8 cellular contexts compared by ENCODE assay signal in genomic region chr1:211352985-211353515, GRCh38. TPM values are rescaled to one million over a fixed set of nuclear protein-coding genes. Genes with fewer than 3 reads are reported as not detected.
DNase-seq lines count a peak whose midpoint lies in the region; ATAC-seq and TF ChIP-seq lines count a peak whose summit lies in the region.

No MANE protein-coding gene starts in this region.

- H3K36me3 ChIP-seq in body of pancreas (replicated peaks in 1 of 2; ENCODE audit: insufficient read depth in 1 of 2, low read depth in 2 of 2), result peaks cover 0 to 4% of the 10 kb centered on the region in 2 donors
- no peaks in the 10 kb centered on the region for H3K36me3 ChIP-seq in upper lobe of left lung

- TF ChIP-seq CTCF in body of pancreas (IDR thresholded peaks at IDR 0.05) (peak; percentile 37 to 61 (median 50)), upper lobe of left lung (IDR thresholded peaks at IDR 0.05) (peak; percentile 53 to 75 (median 65))

- H3K27me3 ChIP-seq in body of pancreas (no peaks in the 10 kb centered on the region), upper lobe of left lung (no peaks in the 10 kb centered on the region)

- H3K27ac Mint-ChIP-seq in T-helper 1 cell treated with Interleukin-12 subunit alpha and Interleukin-12 subunit beta and Interleukin-4 antibody, amounts not matched to agents 30 μg/mL and 1 μg/mL, for 36 hours, result peak overlapping the region; percentile 83

- H3K9me3 Mint-ChIP-seq in T-helper 1 cell treated with Interleukin-12 subunit alpha and Interleukin-12 subunit beta and Interleukin-4 antibody, amounts not matched to agents 30 μg/mL and 1 μg/mL, for 36 hours, result peaks cover 15% of the 10 kb centered on the region

- peaks cover 5% of the 10 kb centered on the region for H3K4me1 ChIP-seq in body of pancreas
- no peaks in the 10 kb centered on the region for H3K4me1 ChIP-seq in upper lobe of left lung

- no peak for TF ChIP-seq EP300 in upper lobe of left lung (IDR thresholded peaks at IDR 0.05)

- peaks cover 49% of the 10 kb centered on the region for H3K36me3 Mint-ChIP-seq in T-helper 1 cell treated with Interleukin-12 subunit alpha and Interleukin-12 subunit beta and Interleukin-4 antibody, amounts not matched to agents 30 μg/mL and 1 μg/mL, for 36 hours (ENCODE audit: low read depth)

- peak; percentile 71 for ATAC-seq in GM19328 (IDR thresholded peaks at IDR 0.05; ENCODE audit: unreplicated experiment)
- peak; percentile 72 for ATAC-seq in HG03378 (IDR thresholded peaks at IDR 0.05; ENCODE audit: unreplicated experiment)
- ATAC-seq in body of pancreas, result peak; percentile 56
- ATAC-seq in upper lobe of left lung (ENCODE audit: low FRiP score in 2 of 2), result peak in 1 of 2 donors; percentile 70

- no peak overlapping the region for H3K27ac ChIP-seq in body of pancreas
- no peak overlapping the region for H3K27ac ChIP-seq in upper lobe of left lung

- H3K4me3 Mint-ChIP-seq in T-helper 1 cell treated with Interleukin-12 subunit alpha and Interleukin-12 subunit beta and Interleukin-4 antibody, amounts not matched to agents 30 μg/mL and 1 μg/mL, for 36 hours, result peak overlapping the region; percentile 59

- H3K4me1 Mint-ChIP-seq in T-helper 1 cell treated with Interleukin-12 subunit alpha and Interleukin-12 subunit beta and Interleukin-4 antibody, amounts not matched to agents 30 μg/mL and 1 μg/mL, for 36 hours (ENCODE audit: low read depth), result peaks cover 41% of the 10 kb centered on the region

- intact Hi-C loops in body of pancreas (cut with DNase I), result no loop called here

- H3K9me3 ChIP-seq in body of pancreas (no peaks in the 10 kb centered on the region), upper lobe of left lung (no peaks in the 10 kb centered on the region)

- TF ChIP-seq POLR2A in body of pancreas (IDR thresholded peaks at IDR 0.05), result no peak
- TF ChIP-seq POLR2A in upper lobe of left lung (IDR thresholded peaks at IDR 0.05), result no peak

- 60 to 75% methylated on average over 4 to 8 of the region's 8 CpGs for WGBS in body of pancreas, 2 donors
- 56 to 66% methylated on average over 8 of the region's 8 CpGs for WGBS in upper lobe of left lung, 2 donors

- DNase-seq in CMK (ENCODE audit: low read depth) (peak; percentile 26), body of pancreas (peak; percentile 40 to 63 (median 48)), mucosa of gallbladder (ENCODE audit: low spot score) (peak; percentile 41), upper lobe of left lung (peak in 1 of 2 donors; percentile 46), NCI-H2196 treated with DMSO at 0.1 percent for 48 hours (lab: John Stamatoyannopoulos, UW; ENCODE audit: unreplicated experiment) (no peak)

- H3K4me3 ChIP-seq in body of pancreas (no peak overlapping the region), upper lobe of left lung (no peak overlapping the region)

- H3K27me3 Mint-ChIP-seq in T-helper 1 cell treated with Interleukin-12 subunit alpha and Interleukin-12 subunit beta and Interleukin-4 antibody, amounts not matched to agents 30 μg/mL and 1 μg/mL, for 36 hours (ENCODE audit: low read depth), result no peaks in the 10 kb centered on the region

RNA-seq across cellular contexts. Expression of gene TRAF5, which starts 26.4 kb away (rescaled TPM):
- 10 to 100 TPM; 35.6 to 37.6 TPM for total RNA-seq in body of pancreas
- total RNA-seq in mucosa of gallbladder, result 18.5 TPM
- 10 to 100 TPM in 3 of 6 donors, 1 to 10 TPM in 3; 4.6 to 13.6 (median 9.5) TPM for total RNA-seq in upper lobe of left lung
